In genomic region chr2:108354171-108354570, GRCh38 we compare ENCODE assay signal across 21 cellular contexts. TPM values are rescaled to one million over a fixed set of nuclear protein-coding genes. Genes with fewer than 3 reads are reported as not detected.
"Had no signal": no experiment of that assay in that cellular context is flagged by ENCODE, and none has a peak within 500 bp of the region (broad histone marks: within the 10 kb centered on the region; RNA-seq: fewer than 3 reads in every experiment).

No MANE protein-coding gene starts in this region.

- DNase-seq: activated CD4-positive, alpha-beta T cell treated with anti-CD3 and anti-CD28 coated beads, Interleukin-2, amount 50 U/mL, for 1 hour; activated CD8-positive, alpha-beta memory T cell treated with anti-CD3 and anti-CD28 coated beads, Interleukin-2, amount 50 U/mL, for 4 hours; activated effector memory CD4-positive, alpha-beta T cell treated with Interleukin-2 at 50 U/mL for 16 hours; activated naive CD4-positive, alpha-beta T cell treated with anti-CD3 and anti-CD28 coated beads, Interleukin-2, amount 10 ng/mL, durations not matched to agents 7 days and 5 days; activated naive CD8-positive, alpha-beta T cell treated with anti-CD3 and anti-CD28 coated beads, Interleukin-2, amount 50 U/mL, for 24 hours; activated T-cell treated with anti-CD3 and anti-CD28 coated beads, Interleukin-2, amount 50 U/mL, for 48 hours; cortex of kidney; erythroblast; kidney; nephron progenitor cell; stimulated activated CD4-positive, alpha-beta T cell treated with anti-CD3 and anti-CD28 coated beads, Interleukin-12 subunit alpha, Interleukin-12 subunit beta, amount 100 ng/mL, for 4 hours; stimulated activated CD4-positive, alpha-beta T cell treated with anti-CD3 and anti-CD28 coated beads, Interleukin-2, amount 100 ng/mL, for 24 hours; stimulated activated naive CD4-positive, alpha-beta T cell treated with Interleukin-2 at 50 U/mL for 16 hours; T-cell; tibial artery had no signal

- H3K27ac ChIP-seq: breast epithelium, hepatocyte, tibial artery had no signal

- H3K36me3 Mint-ChIP-seq: activated naive CD4-positive, alpha-beta T cell treated with anti-CD3 and anti-CD28 coated beads, Interleukin-2, amount 10 ng/mL, durations not matched to agents 7 days and 5 days; T-cell had no signal

- H3K4me2 ChIP-seq: hepatocyte had no signal

- H3K9me3 Mint-ChIP-seq: activated naive CD4-positive, alpha-beta T cell treated with anti-CD3 and anti-CD28 coated beads, Interleukin-2, amount 10 ng/mL, durations not matched to agents 7 days and 5 days; activated naive CD8-positive, alpha-beta T cell treated with anti-CD3 and anti-CD28 coated beads, Interleukin-2, amount 50 U/mL, for 24 hours; T-cell had no signal

- H3K79me2 ChIP-seq: hepatocyte had no signal

- H2AFZ ChIP-seq: hepatocyte had no signal

- H3K4me3 Mint-ChIP-seq: activated naive CD4-positive, alpha-beta T cell treated with anti-CD3 and anti-CD28 coated beads, Interleukin-2, amount 10 ng/mL, durations not matched to agents 7 days and 5 days; activated naive CD8-positive, alpha-beta T cell treated with anti-CD3 and anti-CD28 coated beads, Interleukin-2, amount 50 U/mL, for 24 hours; nephron progenitor cell; T-cell had no signal

- H3K36me3 ChIP-seq: breast epithelium, tibial artery had no signal

- H3K27me3 ChIP-seq: breast epithelium, hepatocyte, tibial artery had no signal

- H3K9me3 ChIP-seq: breast epithelium, tibial artery had no signal

- H3K4me1 Mint-ChIP-seq: activated naive CD4-positive, alpha-beta T cell treated with anti-CD3 and anti-CD28 coated beads, Interleukin-2, amount 10 ng/mL, durations not matched to agents 7 days and 5 days; activated naive CD8-positive, alpha-beta T cell treated with anti-CD3 and anti-CD28 coated beads, Interleukin-2, amount 50 U/mL, for 24 hours; T-cell had no signal

- H3K4me3 ChIP-seq: breast epithelium, hepatocyte, lung, tibial artery had no signal

- H3K27ac Mint-ChIP-seq: activated naive CD4-positive, alpha-beta T cell treated with anti-CD3 and anti-CD28 coated beads, Interleukin-2, amount 10 ng/mL, durations not matched to agents 7 days and 5 days; activated naive CD8-positive, alpha-beta T cell treated with anti-CD3 and anti-CD28 coated beads, Interleukin-2, amount 50 U/mL, for 24 hours; nephron progenitor cell; T-cell had no signal

- ATAC-seq: activated CD4-positive, CD25-positive, alpha-beta regulatory T cell treated with anti-CD3 and anti-CD28 coated beads, Interleukin-2, amount 50 U/mL, for 24 hours; activated naive CD8-positive, alpha-beta T cell treated with anti-CD3 and anti-CD28 coated beads, Interleukin-2, amount 50 U/mL, for 24 hours; left lobe of liver; T-cell had no signal

- H3K4me1 ChIP-seq: breast epithelium, tibial artery had no signal

RNA-seq across cellular contexts. Expression of gene SULT1C4, which starts 23.6 kb away (rescaled TPM):
- total RNA-seq: myocyte, T-cell had no signal
